In the genomic region with DNA sequence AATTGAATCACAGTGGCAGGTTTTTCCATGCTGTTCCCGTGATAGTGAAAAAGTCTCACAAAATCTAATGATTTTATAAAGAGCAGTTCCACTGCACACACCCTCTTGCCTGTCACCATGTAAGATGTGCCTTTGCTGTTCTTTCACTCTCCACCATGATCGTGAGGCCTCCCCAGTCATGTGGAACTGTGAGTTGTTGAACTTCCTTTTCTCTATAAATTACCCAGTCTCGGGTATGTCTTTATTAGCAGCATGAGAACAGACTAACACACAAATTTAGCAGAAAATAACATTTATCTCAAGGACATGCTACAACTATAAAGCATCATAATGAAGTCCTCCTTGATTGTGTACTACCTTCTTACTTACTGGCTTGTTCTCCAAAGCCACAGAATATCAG, we compare ENCODE assay signal across 1 cellular context.
A peak's percentile ranks its signal among the peaks of the same experiment; 100 is the strongest.
TF ChIP-seq lines count a peak whose summit lies in the region.

No MANE protein-coding gene starts in this region.

TF ChIP-seq in GM12878, 131 proteins besides CTCF, POLR2A, EP300 and RAD21:
- TF ChIP-seq, protein P1, sequence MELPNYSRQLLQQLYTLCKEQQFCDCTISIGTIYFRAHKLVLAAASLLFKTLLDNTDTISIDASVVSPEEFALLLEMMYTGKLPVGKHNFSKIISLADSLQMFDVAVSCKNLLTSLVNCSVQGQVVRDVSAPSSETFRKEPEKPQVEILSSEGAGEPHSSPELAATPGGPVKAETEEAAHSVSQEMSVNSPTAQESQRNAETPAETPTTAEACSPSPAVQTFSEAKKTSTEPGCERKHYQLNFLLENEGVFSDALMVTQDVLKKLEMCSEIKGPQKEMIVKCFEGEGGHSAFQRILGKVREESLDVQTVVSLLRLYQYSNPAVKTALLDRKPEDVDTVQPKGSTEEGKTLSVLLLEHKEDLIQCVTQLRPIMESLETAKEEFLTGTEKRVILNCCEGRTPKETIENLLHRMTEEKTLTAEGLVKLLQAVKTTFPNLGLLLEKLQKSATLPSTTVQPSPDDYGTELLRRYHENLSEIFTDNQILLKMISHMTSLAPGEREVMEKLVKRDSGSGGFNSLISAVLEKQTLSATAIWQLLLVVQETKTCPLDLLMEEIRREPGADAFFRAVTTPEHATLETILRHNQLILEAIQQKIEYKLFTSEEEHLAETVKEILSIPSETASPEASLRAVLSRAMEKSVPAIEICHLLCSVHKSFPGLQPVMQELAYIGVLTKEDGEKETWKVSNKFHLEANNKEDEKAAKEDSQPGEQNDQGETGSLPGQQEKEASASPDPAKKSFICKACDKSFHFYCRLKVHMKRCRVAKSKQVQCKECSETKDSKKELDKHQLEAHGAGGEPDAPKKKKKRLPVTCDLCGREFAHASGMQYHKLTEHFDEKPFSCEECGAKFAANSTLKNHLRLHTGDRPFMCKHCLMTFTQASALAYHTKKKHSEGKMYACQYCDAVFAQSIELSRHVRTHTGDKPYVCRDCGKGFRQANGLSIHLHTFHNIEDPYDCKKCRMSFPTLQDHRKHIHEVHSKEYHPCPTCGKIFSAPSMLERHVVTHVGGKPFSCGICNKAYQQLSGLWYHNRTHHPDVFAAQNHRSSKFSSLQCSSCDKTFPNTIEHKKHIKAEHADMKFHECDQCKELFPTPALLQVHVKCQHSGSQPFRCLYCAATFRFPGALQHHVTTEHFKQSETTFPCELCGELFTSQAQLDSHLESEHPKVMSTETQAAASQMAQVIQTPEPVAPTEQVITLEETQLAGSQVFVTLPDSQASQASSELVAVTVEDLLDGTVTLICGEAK (IDR thresholded peaks at IDR 0.05; ENCODE audit: borderline replicate concordance), result peak; percentile 56; the same call in 1 of the 2 replicates
- TF ChIP-seq HDAC2 (IDR thresholded peaks at IDR 0.05), result no peak
- TF ChIP-seq, protein P2, sequence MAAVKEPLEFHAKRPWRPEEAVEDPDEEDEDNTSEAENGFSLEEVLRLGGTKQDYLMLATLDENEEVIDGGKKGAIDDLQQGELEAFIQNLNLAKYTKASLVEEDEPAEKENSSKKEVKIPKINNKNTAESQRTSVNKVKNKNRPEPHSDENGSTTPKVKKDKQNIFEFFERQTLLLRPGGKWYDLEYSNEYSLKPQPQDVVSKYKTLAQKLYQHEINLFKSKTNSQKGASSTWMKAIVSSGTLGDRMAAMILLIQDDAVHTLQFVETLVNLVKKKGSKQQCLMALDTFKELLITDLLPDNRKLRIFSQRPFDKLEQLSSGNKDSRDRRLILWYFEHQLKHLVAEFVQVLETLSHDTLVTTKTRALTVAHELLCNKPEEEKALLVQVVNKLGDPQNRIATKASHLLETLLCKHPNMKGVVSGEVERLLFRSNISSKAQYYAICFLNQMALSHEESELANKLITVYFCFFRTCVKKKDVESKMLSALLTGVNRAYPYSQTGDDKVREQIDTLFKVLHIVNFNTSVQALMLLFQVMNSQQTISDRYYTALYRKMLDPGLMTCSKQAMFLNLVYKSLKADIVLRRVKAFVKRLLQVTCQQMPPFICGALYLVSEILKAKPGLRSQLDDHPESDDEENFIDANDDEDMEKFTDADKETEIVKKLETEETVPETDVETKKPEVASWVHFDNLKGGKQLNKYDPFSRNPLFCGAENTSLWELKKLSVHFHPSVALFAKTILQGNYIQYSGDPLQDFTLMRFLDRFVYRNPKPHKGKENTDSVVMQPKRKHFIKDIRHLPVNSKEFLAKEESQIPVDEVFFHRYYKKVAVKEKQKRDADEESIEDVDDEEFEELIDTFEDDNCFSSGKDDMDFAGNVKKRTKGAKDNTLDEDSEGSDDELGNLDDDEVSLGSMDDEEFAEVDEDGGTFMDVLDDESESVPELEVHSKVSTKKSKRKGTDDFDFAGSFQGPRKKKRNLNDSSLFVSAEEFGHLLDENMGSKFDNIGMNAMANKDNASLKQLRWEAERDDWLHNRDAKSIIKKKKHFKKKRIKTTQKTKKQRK (IDR thresholded peaks at IDR 0.05; ENCODE audit: low read depth, low read length), result no peak
